ENCODE assay signal across 12 cellular contexts in the genomic region with DNA sequence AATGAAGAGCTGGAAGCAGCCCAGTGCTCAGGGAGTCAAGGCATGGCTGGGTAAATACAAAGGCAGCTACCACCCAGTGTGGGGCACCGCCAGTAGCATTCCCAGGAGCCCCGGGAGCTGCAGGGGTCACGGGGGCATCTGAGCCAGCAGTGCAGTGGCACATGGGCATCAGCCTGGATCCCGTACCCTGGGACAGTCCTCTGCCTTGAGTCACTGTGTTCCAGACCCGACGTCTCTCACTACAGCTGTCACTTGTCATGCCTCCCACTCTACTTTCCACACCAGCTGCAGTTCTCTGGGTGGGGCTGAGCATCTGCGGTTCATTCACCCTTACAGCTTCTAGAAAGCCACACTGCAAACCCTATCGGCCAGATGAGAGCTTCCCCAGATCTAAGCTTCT. TPM values are rescaled to one million over a fixed set of nuclear protein-coding genes. Genes with fewer than 3 reads are reported as not detected.
DNase-seq lines count a peak whose midpoint lies in the region; ATAC-seq and TF ChIP-seq lines count a peak whose summit lies in the region.
"Had no signal": no experiment of that assay in that cellular context is flagged by ENCODE, and none has a peak within 500 bp of the region (broad histone marks: within the 10 kb centered on the region; RNA-seq: fewer than 3 reads in every experiment).

No MANE protein-coding gene starts in this region.

- H3K36me3 Mint-ChIP-seq in activated CD4-positive, alpha-beta T cell treated with anti-CD3 and anti-CD28 coated beads, Interleukin-2, amount 10 ng/mL, durations not matched to agents 24 days and 14 days (ENCODE audit: low read depth), result no peaks in the 10 kb centered on the region
- no peaks in the 10 kb centered on the region for H3K36me3 Mint-ChIP-seq in mesothelial cell of epicardium

- peaks cover 4% of the 10 kb centered on the region for H3K9me3 Mint-ChIP-seq in activated CD4-positive, alpha-beta T cell treated with anti-CD3 and anti-CD28 coated beads, Interleukin-2, amount 10 ng/mL, durations not matched to agents 24 days and 14 days
- no peaks in the 10 kb centered on the region for H3K9me3 Mint-ChIP-seq in mesothelial cell of epicardium
- H3K9me3 Mint-ChIP-seq: dendritic cell treated with granulocyte-macrophage colony-stimulating factor and Interleukin-4, amounts not matched to agents 40 ng/mL and 50 ng/mL, for 4 days had no signal

- no peak overlapping the region for H3K4me3 ChIP-seq in adrenal gland

- TF ChIP-seq POLR2A in adrenal gland (IDR thresholded peaks at IDR 0.05), result no peak

- TF ChIP-seq CTCF in adrenal gland (IDR thresholded peaks at IDR 0.05), result no peak
- no peak for TF ChIP-seq CTCF in mesothelial cell of epicardium (IDR thresholded peaks at IDR 0.05; ENCODE audit: unreplicated experiment)

- no peak overlapping the region for H3K27ac ChIP-seq in adrenal gland

- H3K27me3 ChIP-seq in adrenal gland, result no peaks in the 10 kb centered on the region

- H3K27ac Mint-ChIP-seq in activated CD4-positive, alpha-beta T cell treated with anti-CD3 and anti-CD28 coated beads, Interleukin-2, amount 10 ng/mL, durations not matched to agents 24 days and 14 days, result no peak overlapping the region
- H3K27ac Mint-ChIP-seq in mesothelial cell of epicardium, result no peak overlapping the region
- H3K27ac Mint-ChIP-seq: dendritic cell treated with granulocyte-macrophage colony-stimulating factor and Interleukin-4, amounts not matched to agents 40 ng/mL and 50 ng/mL, for 4 days had no signal

- intact Hi-C loops in activated CD4-positive, alpha-beta T cell treated with anti-CD3 and anti-CD28 coated beads, Interleukin-2, amount 10 ng/mL, durations not matched to agents 24 days and 14 days (cut with micrococcal nuclease), result no loop called here
- intact Hi-C loops in posterior cingulate gyrus (cut with DNase I), result no loop called here
- intact Hi-C loops in adrenal gland (cut with DNase I), result loop anchor here in 1 of 2 donors (10.0 kb wide), 1 partner anchor 604 kb away; no protein-coding TSS in a partner anchor

- no peak overlapping the region for H3K4me3 Mint-ChIP-seq in activated CD4-positive, alpha-beta T cell treated with anti-CD3 and anti-CD28 coated beads, Interleukin-2, amount 10 ng/mL, durations not matched to agents 24 days and 14 days
- H3K4me3 Mint-ChIP-seq in mesothelial cell of epicardium, result no peak overlapping the region
- H3K4me3 Mint-ChIP-seq: dendritic cell treated with granulocyte-macrophage colony-stimulating factor and Interleukin-4, amounts not matched to agents 40 ng/mL and 50 ng/mL, for 4 days had no signal

- H3K27me3 Mint-ChIP-seq in activated CD4-positive, alpha-beta T cell treated with anti-CD3 and anti-CD28 coated beads, Interleukin-2, amount 10 ng/mL, durations not matched to agents 24 days and 14 days, result no peaks in the 10 kb centered on the region
- H3K27me3 Mint-ChIP-seq in mesothelial cell of epicardium (ENCODE audit: low read depth), result peaks cover 24% of the 10 kb centered on the region

- ATAC-seq in GM21528 (IDR thresholded peaks at IDR 0.05; ENCODE audit: low FRiP score, unreplicated experiment) (peak; percentile 80), GM18858 (IDR thresholded peaks at IDR 0.05; ENCODE audit: unreplicated experiment) (no peak)

- WGBS in adrenal gland, 4 donors, result 66 to 83% (median 76%) methylated on average over 4 to 8 of the region's 8 CpGs

- H3K4me1 ChIP-seq in adrenal gland (replicated peaks in 1 of 2), result no peaks in the 10 kb centered on the region

- peak; percentile 32 for DNase-seq in activated CD4-positive, alpha-beta T cell treated with anti-CD3 and anti-CD28 coated beads for 48 hours
- no peak for DNase-seq in activated CD4-positive, alpha-beta T cell treated with anti-CD3 and anti-CD28 coated beads, Interleukin-2, amount 10 ng/mL, durations not matched to agents 24 days and 14 days
- peak; percentile 10 for DNase-seq in NAMALWA (ENCODE audit: low spot score)
- DNase-seq in posterior cingulate gyrus, result peak in 7 of 10 donors; percentile 27 to 92 (median 35)
- DNase-seq in adrenal gland, result no peak
- no peak for DNase-seq in mesothelial cell of epicardium (ENCODE audit: low spot score in 2 of 2, unreplicated experiment in 2 of 2)
- DNase-seq: activated naive CD4-positive, alpha-beta T cell treated with anti-CD3 and anti-CD28 coated beads, Interleukin-2, amount 50 U/mL, for 16 hours; NCI-H187 treated with DMSO at 0.1 percent for 48 hours; right cardiac atrium had no signal

- no peaks in the 10 kb centered on the region for H3K36me3 ChIP-seq in adrenal gland (replicated peaks in 1 of 2)

- no peaks in the 10 kb centered on the region for H3K9me3 ChIP-seq in adrenal gland (replicated peaks in 1 of 3)

- no peaks in the 10 kb centered on the region for H3K4me1 Mint-ChIP-seq in activated CD4-positive, alpha-beta T cell treated with anti-CD3 and anti-CD28 coated beads, Interleukin-2, amount 10 ng/mL, durations not matched to agents 24 days and 14 days
- H3K4me1 Mint-ChIP-seq in mesothelial cell of epicardium, result no peaks in the 10 kb centered on the region

RNA-seq across cellular contexts. Expression of gene DHCR7, which starts 29.6 kb away (rescaled TPM):
- total RNA-seq in activated CD4-positive, alpha-beta T cell treated with anti-CD3 and anti-CD28 coated beads, Interleukin-2, amount 10 ng/mL, durations not matched to agents 24 days and 14 days, result 112 and 116 TPM in 2 replicates
- total RNA-seq in adrenal gland (100 to 1,000 TPM in 3 of 8 donors, 10 to 100 TPM in 5; 53.1 to 904 (median 85.3) TPM), mesothelial cell of epicardium (94.8 to 110 TPM (median 98.2 TPM) in 3 replicates)
- polyA plus RNA-seq in adrenal gland, result 100 to 1,000 TPM in 1 of 3 donors, 10 to 100 TPM in 2; 31.8 to 690 (median 56.3) TPM

RNA-seq across cellular contexts. Expression of gene NADSYN1, which starts 34.4 kb away (rescaled TPM):
- total RNA-seq in activated CD4-positive, alpha-beta T cell treated with anti-CD3 and anti-CD28 coated beads, Interleukin-2, amount 10 ng/mL, durations not matched to agents 24 days and 14 days, result 101 and 109 TPM in 2 replicates
- total RNA-seq in adrenal gland (10 to 100 TPM; 42.2 to 77.4 (median 55.9) TPM), mesothelial cell of epicardium (67.8 to 71.8 TPM (median 71.0 TPM) in 3 replicates)
- polyA plus RNA-seq in adrenal gland, result 100 to 1,000 TPM in 2 of 3 donors, 10 to 100 TPM in 1; 37.1 to 128 (median 114) TPM

Comparison
In these comparisons a context has a peak if more than half of its experiments do, and no peak if none do; other contexts are left out.
1. DNase-seq: peak in activated CD4-positive, alpha-beta T cell treated with anti-CD3 and anti-CD28 coated beads for 48 hours (single experiment), NAMALWA (single experiment) and posterior cingulate gyrus (7 of 10); none in activated CD4-positive, alpha-beta T cell treated with anti-CD3 and anti-CD28 coated beads, Interleukin-2, amount 10 ng/mL, durations not matched to agents 24 days and 14 days (single experiment), adrenal gland (0 of 7) and mesothelial cell of epicardium (0 of 2).